In the genomic region with DNA sequence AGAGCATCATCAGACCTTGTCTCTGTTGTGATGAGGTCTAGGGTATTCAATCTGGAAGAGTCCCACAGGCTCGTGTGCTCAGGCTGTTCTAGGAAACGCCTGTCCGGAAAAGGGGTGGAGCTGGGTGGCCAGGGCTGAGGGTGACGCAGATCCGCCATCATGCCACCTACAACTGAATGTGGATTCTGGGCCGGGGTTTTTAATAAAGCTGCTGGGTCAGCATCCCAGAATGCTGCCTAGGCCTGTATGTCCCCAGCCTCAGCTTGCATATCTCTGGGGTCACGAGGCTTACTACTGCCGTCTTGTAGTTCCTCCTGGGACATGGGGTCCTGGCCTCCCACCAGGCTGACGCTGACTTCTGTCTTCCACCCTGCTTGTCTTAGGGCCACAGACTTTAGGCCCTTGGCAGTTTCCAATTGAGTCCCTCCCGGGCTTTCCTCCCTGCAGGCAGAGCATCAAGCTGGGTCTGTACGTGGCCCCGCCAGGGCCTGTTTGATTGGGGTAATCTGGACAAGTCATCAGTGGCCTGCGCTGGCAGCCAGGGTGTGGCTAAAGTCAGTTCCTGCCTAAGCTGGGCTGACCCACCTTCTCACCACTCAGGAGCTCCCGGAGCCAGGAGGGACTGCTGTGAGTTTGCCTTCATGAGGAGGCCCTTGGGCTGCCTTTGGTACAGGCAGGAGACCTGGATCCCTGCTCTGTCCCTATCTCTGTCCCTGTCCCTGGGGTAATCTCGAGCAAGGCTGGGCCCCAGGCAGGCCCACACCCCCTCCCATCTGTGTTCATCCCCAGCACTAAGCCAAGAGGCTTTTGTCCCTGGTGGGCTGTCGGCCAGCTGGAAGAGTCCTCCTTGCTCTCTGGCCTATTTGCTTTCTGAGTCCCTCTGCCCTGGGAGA, we compare ENCODE assay signal across 8 cellular contexts.
DNase-seq lines count a peak whose midpoint lies in the region; ATAC-seq, FAIRE-seq and TF ChIP-seq lines count a peak whose summit lies in the region.

No MANE protein-coding gene starts in this region.

- H3K36me3 ChIP-seq in ectodermal cell (ENCODE audit: control insufficient read depth, insufficient read depth, low read length), result no peaks in the 10 kb centered on the region
- H3K36me3 ChIP-seq in mucosa of descending colon (ENCODE audit: low read depth), result no peaks in the 10 kb centered on the region
- no peaks in the 10 kb centered on the region for H3K36me3 ChIP-seq in aorta (ENCODE audit: control insufficient read depth in 1 of 2, insufficient read depth in 2 of 2, low read length in 1 of 2)

- FAIRE-seq in A549 (lab: Jason Lieb, UNC), result no peak

- peaks cover 99% of the 10 kb centered on the region for H3K4me1 ChIP-seq in A549
- H3K4me1 ChIP-seq in ectodermal cell (ENCODE audit: control insufficient read depth, insufficient read depth, low read length), result peaks cover 45% of the 10 kb centered on the region
- H3K4me1 ChIP-seq in mucosa of descending colon (ENCODE audit: low read depth), result peaks cover 52% of the 10 kb centered on the region
- peaks cover 0 to 11% of the 10 kb centered on the region in 2 donors for H3K4me1 ChIP-seq in aorta (ENCODE audit: control insufficient read depth in 1 of 2, insufficient read depth in 2 of 2, low read length in 2 of 2)

- WGBS in A549 (ENCODE audit: missing lambda C conversion rate), result 71% methylated on average over 14 of the region's 16 CpGs
- 87 to 91% methylated on average over 16 of the region's 16 CpGs for WGBS in ectodermal cell, 2 experiments
- 84% methylated on average over 16 of the region's 16 CpGs for WGBS in aorta, 2 donors

- TF ChIP-seq CTCF in A549 (IDR thresholded peaks at IDR 0.05), result no peak
- TF ChIP-seq CTCF in mucosa of descending colon (IDR thresholded peaks at IDR 0.05), result no peak

- POLR2A ChIA-PET in A549 (lab: Yijun Ruan, JAX), result interaction anchor here (1.0 to 2.6 kb wide), 2 partner anchors 11 to 46 kb away, joined by 4 to 10 read pairs; no protein-coding TSS in a partner anchor

- TF ChIP-seq RAD21 in A549 (conservative IDR thresholded peaks at IDR 0.05 in 1 of 2, IDR thresholded peaks at IDR 0.05 in 1 of 2), result no peak

- H3K27me3 ChIP-seq in ectodermal cell (ENCODE audit: control insufficient read depth, insufficient read depth, low read length, poor library complexity, severe bottlenecking), result no peaks in the 10 kb centered on the region
- no peaks in the 10 kb centered on the region for H3K27me3 ChIP-seq in aorta (ENCODE audit: control insufficient read depth in 1 of 2, insufficient read depth in 2 of 2, low read length in 1 of 2)

- DNase-seq in A549 (ENCODE audit: low read depth in 1 of 2, low spot score in 1 of 2) (peak in 1 of 2 experiments; percentile 66), NCI-H524 treated with DMSO at 0.1 percent for 48 hours (lab: John Stamatoyannopoulos, UW) (peak; percentile 16), mucosa of descending colon (peak; percentile 55 to 81 (median 74)), aorta (peak in 1 of 2 donors; percentile 87), NCI-H345 treated with DMSO at 0.1 percent for 48 hours (lab: John Stamatoyannopoulos, UW; ENCODE audit: unreplicated experiment) (no peak)
- no peak for DNase-seq in stimulated activated CD4-positive, alpha-beta T cell treated with anti-CD3 and anti-CD28 coated beads, Interleukin-4, amount 100 ng/mL, for 4 hours
- DNase-seq in activated effector memory CD4-positive, alpha-beta T cell treated with anti-CD3 and anti-CD28 coated beads, Interleukin-2, amount 50 U/mL, for 16 hours, result no peak

- peak overlapping the region; percentile 98 to 99 for H3K27ac ChIP-seq in A549
- H3K27ac ChIP-seq in ectodermal cell (ENCODE audit: insufficient read depth, low read depth, low read length, poor library complexity, severe bottlenecking), result peak overlapping the region; percentile 13
- no peak overlapping the region for H3K27ac ChIP-seq in aorta (ENCODE audit: low read depth in 1 of 2, low read length in 2 of 2)

- intact Hi-C loops in mucosa of descending colon (cut with DNase I, micrococcal nuclease), result no loop called here
- intact Hi-C loops in aorta (cut with DNase I), result no loop called here

- peak overlapping the region; percentile 74 for H3K4me2 ChIP-seq in A549

- ATAC-seq in A549 (peak; percentile 3; a peak in 3 of 6 replicates), mucosa of descending colon (peak; percentile 60), aorta (ENCODE audit: low FRiP score) (peak; percentile 12)

- H3K4me3 ChIP-seq in A549 (no peak overlapping the region), ectodermal cell (ENCODE audit: insufficient read depth, low read depth, low read length) (no peak overlapping the region), mucosa of descending colon (no peak overlapping the region), aorta (ENCODE audit: low read length in 2 of 2) (no peak overlapping the region)

- H3K9me3 ChIP-seq in A549 (no peaks in the 10 kb centered on the region), ectodermal cell (ENCODE audit: control insufficient read depth, low read length) (no peaks in the 10 kb centered on the region), mucosa of descending colon (no peaks in the 10 kb centered on the region), aorta (ENCODE audit: control insufficient read depth, low read length) (no peaks in the 10 kb centered on the region)

- CTCF ChIA-PET in A549 (lab: Yijun Ruan, JAX), result interaction anchor here (0.9 to 7.7 kb wide), 8 partner anchors 10 to 1102 kb away, joined by 3 to 92 read pairs (median 4); no protein-coding TSS in a partner anchor

- TF ChIP-seq EP300 in A549 (IDR thresholded peaks at IDR 0.05), result no peak

- TF ChIP-seq POLR2A in A549 (IDR thresholded peaks at IDR 0.05; ENCODE audit: low read length), result no peak

TF ChIP-seq in A549, 52 proteins besides CTCF, POLR2A, EP300 and RAD21:
- TF ChIP-seq, protein P1, sequence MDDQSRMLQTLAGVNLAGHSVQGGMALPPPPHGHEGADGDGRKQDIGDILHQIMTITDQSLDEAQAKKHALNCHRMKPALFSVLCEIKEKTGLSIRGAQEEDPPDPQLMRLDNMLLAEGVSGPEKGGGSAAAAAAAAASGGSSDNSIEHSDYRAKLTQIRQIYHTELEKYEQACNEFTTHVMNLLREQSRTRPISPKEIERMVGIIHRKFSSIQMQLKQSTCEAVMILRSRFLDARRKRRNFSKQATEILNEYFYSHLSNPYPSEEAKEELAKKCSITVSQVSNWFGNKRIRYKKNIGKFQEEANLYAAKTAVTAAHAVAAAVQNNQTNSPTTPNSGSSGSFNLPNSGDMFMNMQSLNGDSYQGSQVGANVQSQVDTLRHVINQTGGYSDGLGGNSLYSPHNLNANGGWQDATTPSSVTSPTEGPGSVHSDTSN (IDR thresholded peaks at IDR 0.05), result no peak
- peak; percentile 60 for TF ChIP-seq MAFK (IDR thresholded peaks at IDR 0.05; ENCODE audit: partially characterized antibody)

Comparison
In these comparisons a context has a peak if more than half of its experiments do, and no peak if none do; other contexts are left out.
1. ATAC-seq: peak in every context shown above with its lines; median percentile 60 in mucosa of descending colon; 12 in aorta; 3 in A549.
2. DNase-seq: peak in NCI-H524 treated with DMSO at 0.1 percent for 48 hours (single experiment) and mucosa of descending colon (3 of 3); none in stimulated activated CD4-positive, alpha-beta T cell treated with anti-CD3 and anti-CD28 coated beads, Interleukin-4, amount 100 ng/mL, for 4 hours (0 of 2), NCI-H345 treated with DMSO at 0.1 percent for 48 hours (single experiment) and activated effector memory CD4-positive, alpha-beta T cell treated with anti-CD3 and anti-CD28 coated beads, Interleukin-2, amount 50 U/mL, for 16 hours (single experiment).
3. H3K27ac ChIP-seq: peak in A549 (2 of 2) and ectodermal cell (single experiment); none in aorta (0 of 2).